ENCODE assay signal across 2 cellular contexts in the genomic region with DNA sequence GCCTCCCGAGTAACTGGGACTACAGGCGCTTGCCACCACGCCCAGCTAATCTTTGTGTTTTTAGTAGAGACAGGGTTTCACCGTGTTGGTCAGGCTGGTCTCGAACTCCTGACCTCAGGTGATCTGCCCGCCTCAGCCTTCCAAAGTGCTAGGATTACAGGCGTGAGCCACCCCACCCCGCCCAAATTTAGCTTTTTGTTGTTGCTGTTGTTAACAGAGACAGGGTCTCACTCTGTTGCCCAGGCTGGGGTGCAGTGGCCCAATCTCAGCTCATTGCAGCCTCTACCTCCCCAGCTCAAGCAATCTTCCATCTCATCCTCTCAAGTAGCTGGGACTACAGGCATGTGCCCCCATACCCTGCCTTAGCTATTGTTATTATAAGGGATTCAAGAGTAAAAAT. TPM values are rescaled to one million over a fixed set of nuclear protein-coding genes. Genes with fewer than 3 reads are reported as not detected.
"Had no signal": no experiment of that assay in that cellular context is flagged by ENCODE, and none has a peak within 500 bp of the region (broad histone marks: within the 10 kb centered on the region; RNA-seq: fewer than 3 reads in every experiment).

No MANE protein-coding gene starts in this region.

RNA-seq across cellular contexts. Expression of gene AIF1L, which starts 3.5 kb away (rescaled TPM):
- total RNA-seq: naive thymus-derived CD8-positive, alpha-beta T cell had no signal
- polyA plus RNA-seq: immature natural killer cell; naive thymus-derived CD8-positive, alpha-beta T cell had no signal
